In the genomic region with DNA sequence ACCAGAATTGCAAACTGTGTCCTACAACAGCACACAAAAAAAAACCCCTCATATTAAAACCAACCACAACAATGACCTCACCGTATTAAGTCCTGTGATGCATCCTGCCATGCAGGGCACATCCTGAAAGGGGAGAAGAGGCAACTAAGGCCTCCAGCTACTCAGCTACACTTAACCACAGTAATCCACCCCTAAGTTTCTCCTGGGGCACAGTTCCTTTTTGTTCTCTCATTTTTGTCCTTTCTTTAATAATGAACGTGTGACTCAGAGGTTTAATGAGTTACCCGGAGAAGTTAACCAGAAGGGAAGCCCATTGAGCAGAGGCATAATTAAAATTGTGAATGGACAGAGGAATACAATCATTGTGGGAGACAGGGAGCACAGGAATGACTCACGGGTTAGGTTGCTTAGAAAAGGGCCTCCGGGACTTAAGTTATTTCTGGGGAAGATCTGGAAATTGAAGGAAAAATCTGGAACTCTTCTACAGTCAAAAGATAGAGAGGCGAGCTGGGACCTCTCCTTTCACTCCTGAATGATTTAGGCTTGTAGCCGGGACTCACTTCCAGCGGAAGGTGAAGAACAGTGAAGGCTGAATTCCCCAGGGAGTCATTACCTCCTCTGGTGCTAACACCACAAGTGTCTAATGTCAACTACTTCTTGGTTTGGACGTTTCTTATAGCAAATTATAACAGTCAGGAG, we compare ENCODE assay signal across 9 cellular contexts. TPM values are rescaled to one million over a fixed set of nuclear protein-coding genes. Genes with fewer than 3 reads are reported as not detected.
DNase-seq lines count a peak whose midpoint lies in the region; ATAC-seq, FAIRE-seq and TF ChIP-seq lines count a peak whose summit lies in the region.
"Had no signal": no experiment of that assay in that cellular context is flagged by ENCODE, and none has a peak within 500 bp of the region (broad histone marks: within the 10 kb centered on the region; RNA-seq: fewer than 3 reads in every experiment).

No MANE protein-coding gene starts in this region.

- H4K20me1 ChIP-seq in BLaER1, result no peaks in the 10 kb centered on the region
- H4K20me1 ChIP-seq in astrocyte (ENCODE audit: insufficient read depth, low read length), result no peaks in the 10 kb centered on the region
- H4K20me1 ChIP-seq in neural progenitor cell (ENCODE audit: low read depth), result no peaks in the 10 kb centered on the region

- H3K27ac ChIP-seq in BLaER1 (no peak overlapping the region), astrocyte (ENCODE audit: low read depth, low read length) (peak overlapping the region; percentile 96), neural progenitor cell (no peak overlapping the region), caudate nucleus (ENCODE audit: low read depth, low read length) (no peak overlapping the region)
- H3K27ac ChIP-seq: HL-60 had no signal

- peak; percentile 90 for FAIRE-seq in astrocyte (lab: Jason Lieb, UNC)

- H3K4me1 ChIP-seq in BLaER1, result peaks cover 13% of the 10 kb centered on the region
- H3K4me1 ChIP-seq in astrocyte (ENCODE audit: insufficient read depth, low read length), result peaks cover 53% of the 10 kb centered on the region
- H3K4me1 ChIP-seq in neural progenitor cell, result peaks cover 16% of the 10 kb centered on the region

- H3K27me3 ChIP-seq in BLaER1, result no peaks in the 10 kb centered on the region
- no peaks in the 10 kb centered on the region for H3K27me3 ChIP-seq in astrocyte (ENCODE audit: insufficient read depth, low read length)
- H3K27me3 ChIP-seq in neural progenitor cell, result no peaks in the 10 kb centered on the region

- no peak overlapping the region for H2AFZ ChIP-seq in astrocyte (ENCODE audit: low read depth, low read length)
- no peak overlapping the region for H2AFZ ChIP-seq in neural progenitor cell (replicated peaks)

- ATAC-seq in GM19468 (IDR thresholded peaks at IDR 0.05; ENCODE audit: extremely low read depth, unreplicated experiment) (peak; percentile 60), GM19324 (IDR thresholded peaks at IDR 0.05; ENCODE audit: low FRiP score, unreplicated experiment) (no peak)

- peaks cover 8% of the 10 kb centered on the region for H3F3A ChIP-seq in neural progenitor cell (ENCODE audit: low read depth)

- H3K4me1 Mint-ChIP-seq in astrocyte (ENCODE audit: low read depth, unreplicated experiment) (peaks cover 31% of the 10 kb centered on the region), neural progenitor cell (peaks cover 31% of the 10 kb centered on the region)

- peak; percentile 29 for DNase-seq in Jurkat, Clone E6-1 (ENCODE audit: low read depth, low spot score)
- DNase-seq in astrocyte (ENCODE audit: low read depth) (peak; percentile 95), neural progenitor cell (ENCODE audit: low spot score) (peak; percentile 43), cardiac septum (ENCODE audit: low spot score) (no peak), caudate nucleus (lab: John Stamatoyannopoulos, UW) (no peak)

- peaks cover under 1% of the 10 kb centered on the region for H3K27me3 Mint-ChIP-seq in astrocyte (ENCODE audit: low read depth, unreplicated experiment)
- H3K27me3 Mint-ChIP-seq in neural progenitor cell (ENCODE audit: insufficient read depth, low read depth), result no peaks in the 10 kb centered on the region

- H3K36me3 Mint-ChIP-seq in astrocyte (ENCODE audit: low read depth, unreplicated experiment), result no peaks in the 10 kb centered on the region
- no peaks in the 10 kb centered on the region for H3K36me3 Mint-ChIP-seq in neural progenitor cell

- H3K4me3 Mint-ChIP-seq in astrocyte (ENCODE audit: unreplicated experiment) (peak overlapping the region; percentile 3), neural progenitor cell (no peak overlapping the region)

- no peak overlapping the region for H3K9ac ChIP-seq in BLaER1
- H3K9ac ChIP-seq in astrocyte (ENCODE audit: low read length), result peak overlapping the region; percentile 82
- no peak overlapping the region for H3K9ac ChIP-seq in neural progenitor cell

- H3K4me3 ChIP-seq in BLaER1 (no peak overlapping the region), astrocyte (ENCODE audit: insufficient read depth, low read depth, low read length) (peak overlapping the region; percentile 34), neural progenitor cell (no peak overlapping the region)
- H3K4me3 ChIP-seq in Jurkat, Clone E6-1 (ENCODE audit: low read length), result no peak overlapping the region

- H3K36me3 ChIP-seq in BLaER1 (no peaks in the 10 kb centered on the region), astrocyte (ENCODE audit: insufficient read depth, low read length) (no peaks in the 10 kb centered on the region), neural progenitor cell (no peaks in the 10 kb centered on the region)

- TF ChIP-seq CTCF in astrocyte (IDR thresholded peaks at IDR 0.05; ENCODE audit: insufficient read depth, low read depth, low read length), result no peak
- TF ChIP-seq CTCF in neural progenitor cell (IDR thresholded peaks at IDR 0.05), result no peak

- peaks cover 36% of the 10 kb centered on the region for H3K79me2 ChIP-seq in astrocyte (ENCODE audit: insufficient read depth, low read length)
- no peaks in the 10 kb centered on the region for H3K79me2 ChIP-seq in neural progenitor cell (ENCODE audit: low read depth)

- H3K9me3 ChIP-seq in BLaER1, result peaks cover 10% of the 10 kb centered on the region; the same call in 1 of the 2 replicates
- no peaks in the 10 kb centered on the region for H3K9me3 ChIP-seq in astrocyte (ENCODE audit: insufficient read depth, low read depth, low read length)
- no peaks in the 10 kb centered on the region for H3K9me3 ChIP-seq in neural progenitor cell (ENCODE audit: low read depth)

- intact Hi-C loops in cardiac septum (cut with DNase I), result no loop called here

- H3K27ac Mint-ChIP-seq in astrocyte (ENCODE audit: unreplicated experiment), result peak overlapping the region; percentile 68
- no peak overlapping the region for H3K27ac Mint-ChIP-seq in neural progenitor cell

- H3K9me3 Mint-ChIP-seq in astrocyte (ENCODE audit: unreplicated experiment), result peaks cover 1% of the 10 kb centered on the region
- peaks cover 3% of the 10 kb centered on the region for H3K9me3 Mint-ChIP-seq in neural progenitor cell

- H3K4me2 ChIP-seq in BLaER1, result peak overlapping the region; percentile 22
- H3K4me2 ChIP-seq in astrocyte (ENCODE audit: low read length), result peak overlapping the region; percentile 80
- no peak overlapping the region for H3K4me2 ChIP-seq in neural progenitor cell

RNA-seq across cellular contexts. Expression of a gene that starts 36.9 kb away (rescaled TPM):
- 13.6 TPM for polyA plus RNA-seq in Jurkat, Clone E6-1 (2012; ENCODE audit: insufficient read depth, insufficient read length)
- total RNA-seq in astrocyte (8.9 and 9.4 TPM in 2 replicates), neural progenitor cell (ENCODE audit: low replicate concordance) (0.37 and 1.1 TPM in 2 replicates), cardiac septum (3.7 TPM)

Comparison
In these comparisons a context has a peak if more than half of its experiments do, and no peak if none do; other contexts are left out.
1. DNase-seq: peak in Jurkat, Clone E6-1 (single experiment), astrocyte (single experiment) and neural progenitor cell (single experiment); none in cardiac septum (single experiment) and caudate nucleus (0 of 61).